ENCODE assay signal across 13 cellular contexts in the genomic region with DNA sequence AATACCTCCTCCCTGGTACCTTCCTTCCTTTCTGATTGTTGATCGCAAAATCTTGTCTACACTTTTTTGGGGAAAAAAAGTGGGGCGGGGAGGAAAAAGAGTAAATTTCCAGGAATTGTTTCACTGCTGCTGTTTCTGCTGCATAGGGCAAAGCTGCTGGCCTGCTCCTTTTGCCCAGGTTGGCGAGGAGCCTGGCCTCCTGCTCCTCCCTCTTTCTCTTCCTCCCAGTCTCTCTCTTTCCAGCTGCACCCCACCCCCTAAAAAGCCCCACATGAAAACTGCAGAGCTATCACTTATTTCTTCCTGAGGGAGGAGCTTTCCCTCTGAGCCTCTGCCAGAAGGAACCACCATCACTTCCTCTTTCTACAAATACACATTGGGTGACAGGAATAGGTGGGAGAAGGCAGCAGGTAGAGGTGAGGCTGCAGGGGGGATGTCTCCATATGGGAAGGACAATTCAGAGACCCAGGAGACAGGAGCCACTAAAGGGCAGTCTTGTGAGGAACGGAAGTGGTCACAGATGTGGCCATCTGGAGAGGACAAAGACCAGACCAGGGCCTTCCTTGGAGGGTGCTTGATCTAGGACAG. TPM values are rescaled to one million over a fixed set of nuclear protein-coding genes. Genes with fewer than 3 reads are reported as not detected.
DNase-seq lines count a peak whose midpoint lies in the region; ATAC-seq and TF ChIP-seq lines count a peak whose summit lies in the region.
"Had no signal": no experiment of that assay in that cellular context is flagged by ENCODE, and none has a peak within 500 bp of the region (broad histone marks: within the 10 kb centered on the region; RNA-seq: fewer than 3 reads in every experiment).

No MANE protein-coding gene starts in this region.

- peak; percentile 61 for ATAC-seq in Right ventricle myocardium inferior
- no peak for ATAC-seq in activated T-helper 17 cell treated with anti-CD3 and anti-CD28 coated beads, Interleukin-2, amount 50 U/mL, for 72 hours (replicated peaks)
- peak; percentile 37 for ATAC-seq in aorta (ENCODE audit: low FRiP score)
- no peak for ATAC-seq in HG02642 (IDR thresholded peaks at IDR 0.05; ENCODE audit: poor library complexity, unreplicated experiment)
- no peak for ATAC-seq in HG03469 (IDR thresholded peaks at IDR 0.05; ENCODE audit: unreplicated experiment)

- CTCF ChIA-PET in Calu3 (lab: Charles Lee) = no interaction called here

- peak overlapping the region; percentile 10 for H3K4me3 Mint-ChIP-seq in activated T-helper 17 cell treated with anti-CD3 and anti-CD28 coated beads, Interleukin-2, amount 50 U/mL, for 72 hours
- H3K4me3 Mint-ChIP-seq in Calu3 (ENCODE audit: low read depth, unreplicated experiment) = no peak overlapping the region
- H3K4me3 Mint-ChIP-seq: activated B cell treated with CpG ODN at 0.5 μM for 24 hours, neural progenitor cell had no signal

- WGBS in aorta, 2 donors = 70 to 71% methylated on average over 4 of the region's 4 CpGs

- TF ChIP-seq CTCF in right atrium auricular region (IDR thresholded peaks at IDR 0.05) = no peak
- TF ChIP-seq CTCF in Calu3 (IDR thresholded peaks at IDR 0.05; ENCODE audit: unreplicated experiment) = no peak

- H3K27ac ChIP-seq in right atrium auricular region = no peak overlapping the region
- peak overlapping the region; percentile 55 for H3K27ac ChIP-seq in layer of hippocampus (ENCODE audit: low read depth, low read length)
- H3K27ac ChIP-seq in aorta (ENCODE audit: low read depth in 1 of 2, low read length in 2 of 2) = no peak overlapping the region
- H3K27ac ChIP-seq: neural progenitor cell had no signal

- intact Hi-C loops in Right ventricle myocardium inferior (cut with DNase I) = no loop called here
- intact Hi-C loops in aorta (cut with DNase I) = no loop called here
- intact Hi-C loops in Calu3 (cut with micrococcal nuclease; ENCODE audit: unreplicated experiment) = no loop called here

- peak overlapping the region; percentile 75 for H3K27ac Mint-ChIP-seq in activated T-helper 17 cell treated with anti-CD3 and anti-CD28 coated beads, Interleukin-2, amount 50 U/mL, for 72 hours
- H3K27ac Mint-ChIP-seq in Calu3 (ENCODE audit: unreplicated experiment) = no peak overlapping the region
- H3K27ac Mint-ChIP-seq: activated B cell treated with CpG ODN at 0.5 μM for 24 hours, neural progenitor cell had no signal

- H3K9me3 ChIP-seq in right atrium auricular region = no peaks in the 10 kb centered on the region
- no peaks in the 10 kb centered on the region for H3K9me3 ChIP-seq in aorta (ENCODE audit: control insufficient read depth, low read length)

- no peaks in the 10 kb centered on the region for H3K27me3 Mint-ChIP-seq in activated T-helper 17 cell treated with anti-CD3 and anti-CD28 coated beads, Interleukin-2, amount 50 U/mL, for 72 hours
- H3K27me3 Mint-ChIP-seq in Calu3 (ENCODE audit: unreplicated experiment) = peaks cover 29% of the 10 kb centered on the region

- no peak overlapping the region for H3K4me3 ChIP-seq in right atrium auricular region
- no peak overlapping the region for H3K4me3 ChIP-seq in aorta (ENCODE audit: low read length in 2 of 2)
- H3K4me3 ChIP-seq: neural progenitor cell had no signal

- no peaks in the 10 kb centered on the region for H3K36me3 ChIP-seq in right atrium auricular region
- no peaks in the 10 kb centered on the region for H3K36me3 ChIP-seq in aorta (ENCODE audit: control insufficient read depth in 1 of 2, insufficient read depth in 2 of 2, low read length in 1 of 2)
- H3K36me3 ChIP-seq: neural progenitor cell had no signal

- H3K36me3 Mint-ChIP-seq in activated T-helper 17 cell treated with anti-CD3 and anti-CD28 coated beads, Interleukin-2, amount 50 U/mL, for 72 hours (ENCODE audit: low read depth) = no peaks in the 10 kb centered on the region
- no peaks in the 10 kb centered on the region for H3K36me3 Mint-ChIP-seq in Calu3 (ENCODE audit: insufficient read depth, unreplicated experiment)

- no TSS peak for BruUV-seq in Calu3 (replicated peaks; lab: Mats Ljungman, UMichigan)

- H3K4me1 ChIP-seq in right atrium auricular region (peaks cover 0 to 32% of the 10 kb centered on the region in 2 donors), aorta (ENCODE audit: control insufficient read depth in 1 of 2, insufficient read depth in 2 of 2, low read length in 2 of 2) (no peaks in the 10 kb centered on the region)
- H3K4me1 ChIP-seq: neural progenitor cell had no signal

- DNase-seq in Right ventricle myocardium inferior (ENCODE audit: missing footprints) (no peak), right atrium auricular region (ENCODE audit: low spot score) (no peak), aorta (peak in 1 of 2 donors; percentile 84), Calu3 (no peak)
- DNase-seq: activated B cell treated with CpG ODN at 0.5 μM for 24 hours, H7, NCI-H524 treated with DMSO at 0.1 percent for 48 hours had no signal

- peaks cover 12% of the 10 kb centered on the region for H3K4me1 Mint-ChIP-seq in activated T-helper 17 cell treated with anti-CD3 and anti-CD28 coated beads, Interleukin-2, amount 50 U/mL, for 72 hours
- peaks cover 13% of the 10 kb centered on the region for H3K4me1 Mint-ChIP-seq in Calu3 (ENCODE audit: low read depth, unreplicated experiment)

- H3K27me3 ChIP-seq in right atrium auricular region (no peaks in the 10 kb centered on the region), layer of hippocampus (ENCODE audit: control insufficient read depth, insufficient read depth, low read length) (no peaks in the 10 kb centered on the region), aorta (ENCODE audit: control insufficient read depth in 1 of 2, insufficient read depth in 2 of 2, low read length in 1 of 2) (no peaks in the 10 kb centered on the region)
- H3K27me3 ChIP-seq: neural progenitor cell had no signal

- H3K9me3 Mint-ChIP-seq in activated T-helper 17 cell treated with anti-CD3 and anti-CD28 coated beads, Interleukin-2, amount 50 U/mL, for 72 hours = no peaks in the 10 kb centered on the region
- H3K9me3 Mint-ChIP-seq in Calu3 (ENCODE audit: low read depth, unreplicated experiment) = no peaks in the 10 kb centered on the region
- H3K9me3 Mint-ChIP-seq: activated B cell treated with CpG ODN at 0.5 μM for 24 hours, neural progenitor cell had no signal

RNA-seq across cellular contexts. Expression of gene ZBTB39, which starts 14.9 kb away (rescaled TPM):
- total RNA-seq in Right ventricle myocardium inferior = 3.3 TPM
- total RNA-seq in right atrium auricular region = 1 to 10 TPM; 3.0 to 5.9 TPM
- 1 to 10 TPM; 4.2 to 4.7 TPM for total RNA-seq in activated T-helper 17 cell treated with anti-CD3 and anti-CD28 coated beads, Interleukin-2, amount 50 U/mL, for 72 hours
- 1 to 10 TPM; 6.5 to 6.8 TPM for total RNA-seq in aorta
- 1 to 10 TPM; 1.5 to 2.1 TPM for polyA plus RNA-seq in aorta
- 10.8 and 11.0 TPM in 2 replicates for total RNA-seq in Calu3 (2022)

RNA-seq across cellular contexts. Expression of gene TAC3, which starts 24.9 kb away (rescaled TPM):
- total RNA-seq in Right ventricle myocardium inferior (not detected), right atrium auricular region (not detected), aorta (not detected), Calu3 (2022) (not detected in 2 replicates)
- 1 to 10 TPM in 1 of 2 donors, not detected in 1; 1.5 TPM for total RNA-seq in activated T-helper 17 cell treated with anti-CD3 and anti-CD28 coated beads, Interleukin-2, amount 50 U/mL, for 72 hours
- polyA plus RNA-seq in aorta = under 1 TPM in 1 of 2 donors, not detected in 1; 0.88 TPM
- total RNA-seq: activated B cell treated with CpG ODN at 0.5 μM for 24 hours had no signal

RNA-seq across cellular contexts. Expression of gene RDH16, which starts 34.0 kb away (rescaled TPM):
- not detected for total RNA-seq in Right ventricle myocardium inferior
- total RNA-seq in right atrium auricular region = under 1 TPM in 1 of 2 donors, not detected in 1; 0.16 TPM
- under 1 TPM; 0.11 to 0.69 TPM for total RNA-seq in activated T-helper 17 cell treated with anti-CD3 and anti-CD28 coated beads, Interleukin-2, amount 50 U/mL, for 72 hours
- under 1 TPM; 0.42 to 0.75 TPM for total RNA-seq in aorta
- polyA plus RNA-seq in aorta = under 1 TPM; 0.23 to 0.50 TPM
- 0.24 and 0.28 TPM in 2 replicates for total RNA-seq in Calu3 (2022)

RNA-seq across cellular contexts. Expression of gene SDR9C7, which starts 57.2 kb away (rescaled TPM):
- not detected for total RNA-seq in Right ventricle myocardium inferior
- under 1 TPM in 1 of 2 donors, not detected in 1; 0.28 TPM for total RNA-seq in right atrium auricular region
- total RNA-seq in activated T-helper 17 cell treated with anti-CD3 and anti-CD28 coated beads, Interleukin-2, amount 50 U/mL, for 72 hours = not detected
- under 1 TPM in 1 of 2 donors, not detected in 1; 0.48 TPM for total RNA-seq in aorta
- under 1 TPM in 1 of 2 donors, not detected in 1; 0.18 TPM for polyA plus RNA-seq in aorta
- total RNA-seq in Calu3 (2022) = not detected in 2 replicates
- total RNA-seq: activated B cell treated with CpG ODN at 0.5 μM for 24 hours had no signal

RNA-seq across cellular contexts. Expression of gene MYO1A, which starts 58.5 kb away (rescaled TPM):
- total RNA-seq in Right ventricle myocardium inferior = not detected
- under 1 TPM in 1 of 2 donors, not detected in 1; 0.08 TPM for total RNA-seq in right atrium auricular region
- total RNA-seq in activated T-helper 17 cell treated with anti-CD3 and anti-CD28 coated beads, Interleukin-2, amount 50 U/mL, for 72 hours = 1 to 10 TPM; 2.1 to 5.1 TPM
- 1 to 10 TPM in 1 of 2 donors, under 1 TPM in 1; 0.58 to 1.4 TPM for total RNA-seq in aorta
- polyA plus RNA-seq in aorta = 10 to 100 TPM in 1 of 2 donors, under 1 TPM in 1; 0.05 to 77.4 TPM
- total RNA-seq in Calu3 (2022) = 0.31 and 1.5 TPM in 2 replicates
- total RNA-seq: frontal cortex had no signal

Comparison
In these comparisons a context has a peak if more than half of its experiments do, and no peak if none do; other contexts are left out.
1. ATAC-seq: peak in Right ventricle myocardium inferior (single experiment) and aorta (single experiment); none in activated T-helper 17 cell treated with anti-CD3 and anti-CD28 coated beads, Interleukin-2, amount 50 U/mL, for 72 hours (single experiment), HG02642 (single experiment) and HG03469 (single experiment).